ENCODE assay signal across 10 cellular contexts in the genomic region with DNA sequence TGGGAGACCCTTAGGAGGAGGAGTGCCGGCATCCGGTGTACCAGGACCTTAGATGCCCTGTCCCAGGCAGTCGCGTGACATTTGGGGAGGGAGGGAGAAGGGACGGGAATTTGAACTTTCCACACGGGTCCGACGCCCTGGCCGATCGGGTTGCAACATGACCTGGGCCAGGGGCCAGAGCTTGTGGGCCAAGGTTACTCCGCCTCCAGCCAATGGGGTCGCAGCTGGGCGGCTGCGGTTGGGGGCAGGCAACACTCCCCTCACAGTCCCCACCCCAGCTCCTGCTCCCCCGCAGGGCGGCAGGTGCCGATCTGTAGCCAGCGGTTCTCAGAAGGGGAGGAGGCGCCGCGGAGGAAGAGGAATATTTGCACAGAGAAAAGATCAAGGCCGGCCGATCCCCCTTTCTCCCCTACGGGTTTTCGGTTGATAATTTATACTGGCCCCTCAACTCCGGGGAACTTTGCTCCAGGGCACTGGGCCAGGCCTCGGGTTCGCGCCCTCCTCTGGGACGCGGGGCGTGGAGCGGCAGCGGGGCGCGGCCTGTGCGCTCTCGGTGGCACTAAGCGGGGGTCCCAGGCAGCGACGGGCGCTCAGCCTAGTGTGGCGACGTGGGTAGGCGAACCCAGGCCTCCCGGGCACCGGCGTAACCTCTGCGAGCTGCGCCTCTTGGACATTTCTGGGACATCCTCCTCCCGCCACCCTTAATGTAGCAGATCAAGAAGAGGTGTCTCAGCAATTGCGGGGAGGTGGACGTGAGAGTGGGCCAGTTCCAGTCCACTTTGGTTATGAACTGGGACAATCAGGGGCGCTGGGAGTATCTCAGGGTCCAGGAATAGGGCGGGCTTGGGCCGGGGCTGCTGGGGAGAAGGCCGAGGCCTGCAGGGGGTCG. TPM values are rescaled to one million over a fixed set of nuclear protein-coding genes. Genes with fewer than 3 reads are reported as not detected.
DNase-seq lines count a peak whose midpoint lies in the region; ATAC-seq lines count a peak whose summit lies in the region.
"Had no signal": no experiment of that assay in that cellular context is flagged by ENCODE, and none has a peak within 500 bp of the region (broad histone marks: within the 10 kb centered on the region; RNA-seq: fewer than 3 reads in every experiment).

No MANE protein-coding gene starts in this region.

- no peaks in the 10 kb centered on the region for H3K36me3 Mint-ChIP-seq in activated T-helper 17 cell treated with anti-CD3 and anti-CD28 coated beads, Interleukin-2, amount 50 U/mL, for 72 hours (ENCODE audit: low read depth)
- no peaks in the 10 kb centered on the region for H3K36me3 Mint-ChIP-seq in stimulated activated effector memory CD8-positive, alpha-beta T cell treated with anti-CD3 and anti-CD28 coated beads, Interleukin-12 subunit alpha, Interleukin-12 subunit beta, amount 100 ng/mL, for 72 hours

- H3K9me3 Mint-ChIP-seq in activated T-helper 17 cell treated with anti-CD3 and anti-CD28 coated beads, Interleukin-2, amount 50 U/mL, for 72 hours, result no peaks in the 10 kb centered on the region
- no peaks in the 10 kb centered on the region for H3K9me3 Mint-ChIP-seq in stimulated activated effector memory CD8-positive, alpha-beta T cell treated with anti-CD3 and anti-CD28 coated beads, Interleukin-12 subunit alpha, Interleukin-12 subunit beta, amount 100 ng/mL, for 72 hours

- peak; percentile 37 for DNase-seq in NCI-H146 (lab: John Stamatoyannopoulos, UW)
- DNase-seq in NCI-H146 treated with DMSO at 0.1 percent for 48 hours (lab: John Stamatoyannopoulos, UW; ENCODE audit: unreplicated experiment), result no peak
- peak; percentile 89 for DNase-seq in iPS-NIHi7 (ENCODE audit: extremely low spot score)
- DNase-seq in stimulated activated effector memory CD8-positive, alpha-beta T cell treated with anti-CD3 and anti-CD28 coated beads, Interleukin-12 subunit alpha, Interleukin-12 subunit beta, amount 100 ng/mL, for 72 hours (ENCODE audit: low spot score in 2 of 2), result no peak
- no peak for DNase-seq in T-helper 9 cell
- no peak for DNase-seq in CD1c-positive myeloid dendritic cell (ENCODE audit: extremely low spot score)
- DNase-seq in medulla oblongata (ENCODE audit: extremely low spot score), result no peak
- DNase-seq: 8988T had no signal

- ATAC-seq in activated T-helper 17 cell treated with anti-CD3 and anti-CD28 coated beads, Interleukin-2, amount 50 U/mL, for 72 hours (replicated peaks), result no peak
- ATAC-seq in stimulated activated effector memory CD8-positive, alpha-beta T cell treated with anti-CD3 and anti-CD28 coated beads, Interleukin-12 subunit alpha, Interleukin-12 subunit beta, amount 100 ng/mL, for 72 hours, result no peak

- no peak overlapping the region for H3K27ac Mint-ChIP-seq in activated T-helper 17 cell treated with anti-CD3 and anti-CD28 coated beads, Interleukin-2, amount 50 U/mL, for 72 hours
- H3K27ac Mint-ChIP-seq in stimulated activated effector memory CD8-positive, alpha-beta T cell treated with anti-CD3 and anti-CD28 coated beads, Interleukin-12 subunit alpha, Interleukin-12 subunit beta, amount 100 ng/mL, for 72 hours, result no peak overlapping the region

- H3K4me1 Mint-ChIP-seq in activated T-helper 17 cell treated with anti-CD3 and anti-CD28 coated beads, Interleukin-2, amount 50 U/mL, for 72 hours, result no peaks in the 10 kb centered on the region
- peaks cover 11% of the 10 kb centered on the region for H3K4me1 Mint-ChIP-seq in stimulated activated effector memory CD8-positive, alpha-beta T cell treated with anti-CD3 and anti-CD28 coated beads, Interleukin-12 subunit alpha, Interleukin-12 subunit beta, amount 100 ng/mL, for 72 hours

- H3K4me3 Mint-ChIP-seq in activated T-helper 17 cell treated with anti-CD3 and anti-CD28 coated beads, Interleukin-2, amount 50 U/mL, for 72 hours, result peak overlapping the region; percentile 39
- H3K4me3 Mint-ChIP-seq in stimulated activated effector memory CD8-positive, alpha-beta T cell treated with anti-CD3 and anti-CD28 coated beads, Interleukin-12 subunit alpha, Interleukin-12 subunit beta, amount 100 ng/mL, for 72 hours, result peak overlapping the region; percentile 36

- H3K27me3 Mint-ChIP-seq in activated T-helper 17 cell treated with anti-CD3 and anti-CD28 coated beads, Interleukin-2, amount 50 U/mL, for 72 hours, result peaks cover 34% of the 10 kb centered on the region

RNA-seq across cellular contexts. Expression of a gene that starts 1.2 kb away (rescaled TPM):
- not detected for total RNA-seq in activated T-helper 17 cell treated with anti-CD3 and anti-CD28 coated beads, Interleukin-2, amount 50 U/mL, for 72 hours
- total RNA-seq: dermis microvascular lymphatic vessel endothelial cell had no signal

RNA-seq across cellular contexts. Expression of a gene that starts 44.5 kb away (rescaled TPM):
- under 1 TPM; 0.15 to 0.48 TPM for total RNA-seq in activated T-helper 17 cell treated with anti-CD3 and anti-CD28 coated beads, Interleukin-2, amount 50 U/mL, for 72 hours

RNA-seq across cellular contexts. Expression of a gene that starts 44.8 kb away (rescaled TPM):
- total RNA-seq in activated T-helper 17 cell treated with anti-CD3 and anti-CD28 coated beads, Interleukin-2, amount 50 U/mL, for 72 hours, result 10 to 100 TPM; 34.7 to 43.5 TPM

Comparison
In these comparisons a context has a peak if more than half of its experiments do, and no peak if none do; other contexts are left out.
1. DNase-seq: peak in NCI-H146 (single experiment) and iPS-NIHi7 (single experiment); none in NCI-H146 treated with DMSO at 0.1 percent for 48 hours (single experiment), stimulated activated effector memory CD8-positive, alpha-beta T cell treated with anti-CD3 and anti-CD28 coated beads, Interleukin-12 subunit alpha, Interleukin-12 subunit beta, amount 100 ng/mL, for 72 hours (0 of 2), T-helper 9 cell (single experiment), CD1c-positive myeloid dendritic cell (single experiment) and medulla oblongata (single experiment).